In the genomic region with DNA sequence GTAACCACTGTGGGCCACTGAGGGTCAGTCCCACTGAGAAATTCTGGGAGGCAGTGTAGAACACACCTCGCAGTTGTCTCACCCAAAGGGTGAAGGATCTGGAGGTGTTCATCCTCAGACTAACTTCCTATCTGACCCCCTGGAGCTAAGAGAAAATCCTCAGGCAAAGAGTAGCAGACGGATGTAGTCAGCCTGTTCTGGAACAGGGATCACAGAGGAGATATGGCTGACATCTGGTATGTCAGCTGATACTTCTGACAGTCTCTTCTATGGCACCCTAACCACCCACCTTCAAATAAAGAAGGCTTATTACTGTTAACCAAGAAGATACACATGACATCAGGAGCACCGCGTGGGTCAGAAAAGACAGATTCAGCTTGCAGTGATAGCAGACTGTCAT, we compare ENCODE assay signal across 19 cellular contexts.
A peak's percentile ranks its signal among the peaks of the same experiment; 100 is the strongest.
DNase-seq lines count a peak whose midpoint lies in the region; ATAC-seq and TF ChIP-seq lines count a peak whose summit lies in the region.
"Had no signal": no experiment of that assay in that cellular context is flagged by ENCODE, and none has a peak within 500 bp of the region (broad histone marks: within the 10 kb centered on the region; RNA-seq: fewer than 3 reads in every experiment).

No MANE protein-coding gene starts in this region.

- H3K36me3 ChIP-seq in right atrium auricular region, result no peaks in the 10 kb centered on the region
- H3K36me3 ChIP-seq: BLaER1 had no signal

- H3K4me3 ChIP-seq in right atrium auricular region, result no peak overlapping the region
- H3K4me3 ChIP-seq: A549, BLaER1 had no signal

- DNase-seq in NCI-H2171 treated with DMSO at 0.1 percent for 48 hours (lab: John Stamatoyannopoulos, UW) (peak; percentile 25), NCI-H2171 (lab: John Stamatoyannopoulos, UW) (no peak), left ventricle myocardium superior (no peak), right atrium auricular region (ENCODE audit: low spot score) (no peak), left lobe of liver (ENCODE audit: low spot score) (no peak)
- no peak for DNase-seq in activated T-cell treated with anti-CD3 and anti-CD28 coated beads, Interleukin-2, amount 50 U/mL, for 72 hours
- DNase-seq in stimulated activated naive CD8-positive, alpha-beta T cell treated with anti-CD3 and anti-CD28 coated beads, Interleukin-15, amount 100 ng/mL, for 72 hours, result no peak
- DNase-seq: Calu3; CD8-positive, alpha-beta T cell; DMS79 treated with DMSO at 0.1 percent for 48 hours; GF-D8; GOT3; H7 had no signal

- H3K27ac ChIP-seq in right atrium auricular region, result no peak overlapping the region
- H3K27ac ChIP-seq: 22Rv1, A549, BLaER1 had no signal

- no peaks in the 10 kb centered on the region for H3K4me1 Mint-ChIP-seq in activated T-cell treated with anti-CD3 and anti-CD28 coated beads, Interleukin-2, amount 50 U/mL, for 72 hours (ENCODE audit: low read depth)
- H3K4me1 Mint-ChIP-seq in stimulated activated naive CD8-positive, alpha-beta T cell treated with anti-CD3 and anti-CD28 coated beads, Interleukin-15, amount 100 ng/mL, for 72 hours, result no peaks in the 10 kb centered on the region
- H3K4me1 Mint-ChIP-seq: CD14-positive monocyte, IgD-negative memory B cell had no signal

- H3K27ac Mint-ChIP-seq in activated T-cell treated with anti-CD3 and anti-CD28 coated beads, Interleukin-2, amount 50 U/mL, for 72 hours, result no peak overlapping the region
- H3K27ac Mint-ChIP-seq in stimulated activated naive CD8-positive, alpha-beta T cell treated with anti-CD3 and anti-CD28 coated beads, Interleukin-15, amount 100 ng/mL, for 72 hours, result no peak overlapping the region
- H3K27ac Mint-ChIP-seq: CD14-positive monocyte; CD8-positive, alpha-beta T cell; IgD-negative memory B cell had no signal

- no peak for TF ChIP-seq CTCF in right atrium auricular region (IDR thresholded peaks at IDR 0.05)

- H3K27me3 Mint-ChIP-seq in activated T-cell treated with anti-CD3 and anti-CD28 coated beads, Interleukin-2, amount 50 U/mL, for 72 hours (ENCODE audit: low read depth), result peaks cover 6% of the 10 kb centered on the region
- peaks cover 24% of the 10 kb centered on the region for H3K27me3 Mint-ChIP-seq in stimulated activated naive CD8-positive, alpha-beta T cell treated with anti-CD3 and anti-CD28 coated beads, Interleukin-15, amount 100 ng/mL, for 72 hours

- H3K9me3 ChIP-seq in right atrium auricular region, result no peaks in the 10 kb centered on the region
- H3K9me3 ChIP-seq: A549 had no signal

- no peaks in the 10 kb centered on the region for H3K36me3 Mint-ChIP-seq in activated T-cell treated with anti-CD3 and anti-CD28 coated beads, Interleukin-2, amount 50 U/mL, for 72 hours (ENCODE audit: insufficient read depth in 2 of 2)
- H3K36me3 Mint-ChIP-seq: CD14-positive monocyte; CD8-positive, alpha-beta T cell had no signal

- no peak overlapping the region for H3K4me3 Mint-ChIP-seq in activated T-cell treated with anti-CD3 and anti-CD28 coated beads, Interleukin-2, amount 50 U/mL, for 72 hours
- no peak overlapping the region for H3K4me3 Mint-ChIP-seq in stimulated activated naive CD8-positive, alpha-beta T cell treated with anti-CD3 and anti-CD28 coated beads, Interleukin-15, amount 100 ng/mL, for 72 hours
- H3K4me3 Mint-ChIP-seq: CD14-positive monocyte; CD8-positive, alpha-beta T cell; IgD-negative memory B cell had no signal

- ATAC-seq in left ventricle myocardium superior (peak; percentile 55), left lobe of liver (peak; percentile 8)
- no peak for ATAC-seq in activated T-cell treated with anti-CD3 and anti-CD28 coated beads, Interleukin-2, amount 50 U/mL, for 72 hours (replicated peaks in 1 of 2)
- ATAC-seq in stimulated activated naive CD8-positive, alpha-beta T cell treated with anti-CD3 and anti-CD28 coated beads, Interleukin-15, amount 100 ng/mL, for 72 hours, result no peak
- ATAC-seq: A549; CD8-positive, alpha-beta T cell; HCT116 had no signal

- intact Hi-C loops in left ventricle myocardium superior (cut with micrococcal nuclease), result loop anchor here (10.0 kb wide), 1 partner anchor 120 kb away; no protein-coding TSS in a partner anchor

- H3K27me3 ChIP-seq in right atrium auricular region, result no peaks in the 10 kb centered on the region
- H3K27me3 ChIP-seq: BLaER1 had no signal

- no peaks in the 10 kb centered on the region for H3K4me1 ChIP-seq in right atrium auricular region
- H3K4me1 ChIP-seq: A549, BLaER1 had no signal

- peaks cover 0 to 2% of the 10 kb centered on the region in 2 donors for H3K9me3 Mint-ChIP-seq in activated T-cell treated with anti-CD3 and anti-CD28 coated beads, Interleukin-2, amount 50 U/mL, for 72 hours
- no peaks in the 10 kb centered on the region for H3K9me3 Mint-ChIP-seq in stimulated activated naive CD8-positive, alpha-beta T cell treated with anti-CD3 and anti-CD28 coated beads, Interleukin-15, amount 100 ng/mL, for 72 hours
- H3K9me3 Mint-ChIP-seq: CD8-positive, alpha-beta T cell had no signal

Comparison
In these comparisons a context has a peak if more than half of its experiments do, and no peak if none do; other contexts are left out.
1. ATAC-seq: peak in left ventricle myocardium superior (single experiment) and left lobe of liver (single experiment); none in activated T-cell treated with anti-CD3 and anti-CD28 coated beads, Interleukin-2, amount 50 U/mL, for 72 hours (0 of 2) and stimulated activated naive CD8-positive, alpha-beta T cell treated with anti-CD3 and anti-CD28 coated beads, Interleukin-15, amount 100 ng/mL, for 72 hours (single experiment).